In genomic region chr2:130181880-130182682, GRCh38 we compare ENCODE assay signal across 8 cellular contexts.
A peak's percentile ranks its signal among the peaks of the same experiment; 100 is the strongest.
DNase-seq lines count a peak whose midpoint lies in the region; ATAC-seq lines count a peak whose summit lies in the region.

TSS of gene MZT2B (plus strand) at chr2:130182262. CDS start at chr2:130182283, 21 bp downstream.

- H3K27ac ChIP-seq in caudate nucleus (ENCODE audit: low read depth, low read length) = peak within 1 kb of the TSS; percentile 92

- DNase-seq in AG20443 (ENCODE audit: low spot score) (peak; percentile 94), NCI-H345 (lab: John Stamatoyannopoulos, UW) (peak; percentile 88), caudate nucleus (lab: John Stamatoyannopoulos, UW) (peak in 59 of 61 donors; percentile 26 to 92 (median 79)), islet precursor cell (peak; percentile 93)
- peak; percentile 71 to 87 (median 81) for DNase-seq in activated CD4-positive, CD25-positive, alpha-beta regulatory T cell (lab: John Stamatoyannopoulos, UW)
- DNase-seq in stimulated activated CD4-positive, alpha-beta T cell treated with anti-CD3 and anti-CD28 coated beads, Interleukin-12 subunit alpha, Interleukin-12 subunit beta, amount 100 ng/mL, for 48 hours (ENCODE audit: low read depth in 2 of 3, low spot score in 1 of 3) = peak; percentile 79 to 88 (median 82)

- ATAC-seq in GM19025 (IDR thresholded peaks at IDR 0.05; ENCODE audit: low read depth, unreplicated experiment) (peak; percentile 79), HG03280 (IDR thresholded peaks at IDR 0.05; ENCODE audit: unreplicated experiment) (peak; percentile 81)

Comparison
In these comparisons a context has a peak if more than half of its experiments do, and no peak if none do; other contexts are left out.
1. Peak in every context shown above with its lines: DNase-seq, ATAC-seq and H3K27ac ChIP-seq.